In genomic region chr7:57416601-57417358, GRCh38 we compare ENCODE assay signal across 35 cellular contexts. TPM values are rescaled to one million over a fixed set of nuclear protein-coding genes. Genes with fewer than 3 reads are reported as not detected.
"Had no signal": no experiment of that assay in that cellular context is flagged by ENCODE, and none has a peak within 500 bp of the region (broad histone marks: within the 10 kb centered on the region; RNA-seq: fewer than 3 reads in every experiment).

No MANE protein-coding gene starts in this region.

- ATAC-seq: left colon; left lung; lower lobe of right lung; pancreas; right cardiac atrium; sciatic nerve; stimulated activated memory B cell treated with anti-CD40 and anti-IgM and Interleukin-4, amounts not matched to agents 10 μg/mL and 1 μg/mL and 100 μg/mL, for 72 hours; stimulated activated naive CD8-positive, alpha-beta T cell treated with anti-CD3 and anti-CD28 coated beads, Interleukin-15, amount 100 ng/mL, for 72 hours had no signal

- H3K9me3 ChIP-seq: lower lobe of right lung, pancreas, prostate gland had no signal

- H3K36me3 Mint-ChIP-seq: mesothelial cell of epicardium; naive B cell; stimulated activated memory B cell treated with anti-CD40 and anti-IgM and Interleukin-4, amounts not matched to agents 10 μg/mL and 1 μg/mL and 100 μg/mL, for 72 hours had no signal

- H3K36me3 ChIP-seq: heart right ventricle, left lung, lower lobe of right lung, pancreas, prostate gland, tibial nerve, upper lobe of left lung had no signal

- H3K4me3 Mint-ChIP-seq: mesothelial cell of epicardium; naive B cell; natural killer cell treated with Interleukin-12 subunit alpha and Interleukin-12 subunit beta and Interleukin-15 and Interleukin-18, amount 100 ng/mL, for 72 hours; stimulated activated memory B cell treated with anti-CD40 and anti-IgM and Interleukin-4, amounts not matched to agents 10 μg/mL and 1 μg/mL and 100 μg/mL, for 72 hours; stimulated activated naive CD8-positive, alpha-beta T cell treated with anti-CD3 and anti-CD28 coated beads, Interleukin-15, amount 100 ng/mL, for 72 hours had no signal

- H3K4me1 ChIP-seq: heart right ventricle, left lung, lower lobe of right lung, pancreas, prostate gland, tibial nerve, upper lobe of left lung had no signal

- H3K4me1 Mint-ChIP-seq: mesothelial cell of epicardium; stimulated activated memory B cell treated with anti-CD40 and anti-IgM and Interleukin-4, amounts not matched to agents 10 μg/mL and 1 μg/mL and 100 μg/mL, for 72 hours; stimulated activated naive CD8-positive, alpha-beta T cell treated with anti-CD3 and anti-CD28 coated beads, Interleukin-15, amount 100 ng/mL, for 72 hours had no signal

- H3K4me3 ChIP-seq: heart right ventricle, hepatocyte, left lung, lower lobe of right lung, pancreas, prostate gland, tibial nerve, upper lobe of left lung had no signal

- FAIRE-seq: keratinocyte, pancreas, small intestine had no signal

- H3K27me3 ChIP-seq: hepatocyte, left lung, pancreas, tibial nerve, upper lobe of left lung had no signal

- H3K27me3 Mint-ChIP-seq: naive B cell; natural killer cell treated with Interleukin-12 subunit alpha and Interleukin-12 subunit beta and Interleukin-15 and Interleukin-18, amount 100 ng/mL, for 72 hours; stimulated activated memory B cell treated with anti-CD40 and anti-IgM and Interleukin-4, amounts not matched to agents 10 μg/mL and 1 μg/mL and 100 μg/mL, for 72 hours; stimulated activated naive CD8-positive, alpha-beta T cell treated with anti-CD3 and anti-CD28 coated beads, Interleukin-15, amount 100 ng/mL, for 72 hours had no signal

- H3K27ac Mint-ChIP-seq: mesothelial cell of epicardium; natural killer cell treated with Interleukin-12 subunit alpha and Interleukin-12 subunit beta and Interleukin-15 and Interleukin-18, amount 100 ng/mL, for 72 hours; stimulated activated memory B cell treated with anti-CD40 and anti-IgM and Interleukin-4, amounts not matched to agents 10 μg/mL and 1 μg/mL and 100 μg/mL, for 72 hours; stimulated activated naive CD8-positive, alpha-beta T cell treated with anti-CD3 and anti-CD28 coated beads, Interleukin-15, amount 100 ng/mL, for 72 hours had no signal

- H3K27ac ChIP-seq: heart right ventricle, hepatocyte, left lung, lower lobe of right lung, pancreas, prostate gland, tibial nerve, upper lobe of left lung had no signal

- DNase-seq: heart right ventricle; left colon; left lung; lower lobe of right lung; mesendoderm; naive B cell; nucleus accumbens; posterior cingulate gyrus; retina; right cardiac atrium; small intestine; stimulated activated CD4-positive, alpha-beta T cell treated with anti-CD3 and anti-CD28 coated beads, Interleukin-1b, Interleukin-23, amount 100 ng/mL, for 48 hours; stimulated activated CD4-positive, alpha-beta T cell treated with anti-CD3 and anti-CD28 coated beads, Interleukin-2, amount 100 ng/mL, for 48 hours; stimulated activated CD4-positive, alpha-beta T cell treated with anti-CD3 and anti-CD28 coated beads, Interleukin-4, amount 100 ng/mL, for 4 hours; stimulated activated CD8-positive, alpha-beta memory T cell treated with anti-CD3 and anti-CD28 coated beads, Interleukin-4, amount 100 ng/mL, for 48 hours; stimulated activated naive CD4-positive, alpha-beta T cell treated with Interleukin-2 at 50 U/mL for 16 hours; stimulated activated naive CD8-positive, alpha-beta T cell treated with anti-CD3 and anti-CD28 coated beads, Interleukin-15, amount 100 ng/mL, for 72 hours; substantia nigra; upper lobe of left lung had no signal

RNA-seq across cellular contexts. Expression of gene ZNF716, which starts 33.2 kb away (rescaled TPM):
- total RNA-seq: heart right ventricle; hepatocyte; left colon; left lung; liver; lower lobe of right lung; mesothelial cell of epicardium; mononuclear cell; natural killer cell treated with Interleukin-12 subunit alpha and Interleukin-12 subunit beta and Interleukin-15 and Interleukin-18, amount 100 ng/mL, for 72 hours; osteoblast; pancreas; right cardiac atrium; sciatic nerve; temporal lobe; tibial nerve; upper lobe of left lung; urinary bladder had no signal
- polyA plus RNA-seq: heart right ventricle, hepatocyte, keratinocyte, liver, neural cell, pancreas, right cardiac atrium, small intestine, thymus, urinary bladder had no signal
